Comparison of ENCODE assay signal across 24 cellular contexts in the genomic region with DNA sequence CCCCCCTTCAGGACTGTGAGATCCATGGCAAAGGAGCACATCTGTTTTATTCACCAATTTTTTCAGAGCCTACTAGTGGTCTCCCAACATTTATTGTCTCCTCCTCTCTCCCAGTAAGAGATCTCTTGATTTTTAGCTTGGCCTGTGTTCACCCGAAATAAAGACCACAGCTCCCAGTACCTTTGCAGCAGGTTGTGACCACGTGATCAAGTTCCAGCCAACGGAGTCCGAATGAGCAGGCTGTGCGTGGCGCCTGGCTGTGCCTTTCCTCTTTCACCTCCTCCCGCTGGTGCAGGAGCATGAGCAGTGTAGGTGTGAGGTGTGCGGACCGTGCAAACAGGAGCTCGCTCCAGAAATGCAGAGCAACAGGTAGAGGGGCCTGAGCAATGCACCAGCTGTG.
"Had no signal": no experiment of that assay in that cellular context is flagged by ENCODE, and none has a peak within 500 bp of the region (broad histone marks: within the 10 kb centered on the region; RNA-seq: fewer than 3 reads in every experiment).

No MANE protein-coding gene starts in this region.

- ATAC-seq: esophagus mucosa; gastrocnemius medialis; naive thymus-derived CD8-positive, alpha-beta T cell; pancreas; stimulated activated naive B cell treated with anti-CD40 and anti-IgM and Interleukin-4, amounts not matched to agents 10 μg/mL and 1 μg/mL and 100 μg/mL, for 72 hours; upper lobe of right lung had no signal

- H3K36me3 ChIP-seq: gastrocnemius medialis, pancreas, sigmoid colon, spleen, thoracic aorta, tibial nerve, upper lobe of right lung, vagina had no signal

- DNase-seq: dorsolateral prefrontal cortex; effector CD4-positive, alpha-beta T cell; foreskin fibroblast; gastrocnemius medialis; head of caudate nucleus; mesendoderm; midbrain; naive thymus-derived CD8-positive, alpha-beta T cell; nephron progenitor cell; occipital lobe; pancreas; sigmoid colon; spleen; stimulated activated CD4-positive, alpha-beta T cell treated with anti-CD3 and anti-CD28 coated beads, Interleukin-2, amount 100 ng/mL, for 48 hours; stimulated activated naive B cell treated with anti-CD40 and anti-IgM and Interleukin-4, amounts not matched to agents 10 μg/mL and 1 μg/mL and 100 μg/mL, for 72 hours; upper lobe of right lung had no signal

- H3K4me1 ChIP-seq: pancreas had no signal

- H3K4me3 Mint-ChIP-seq: naive thymus-derived CD8-positive, alpha-beta T cell; nephron progenitor cell; stimulated activated naive B cell treated with anti-CD40 and anti-IgM and Interleukin-4, amounts not matched to agents 10 μg/mL and 1 μg/mL and 100 μg/mL, for 72 hours; stimulated activated naive CD8-positive, alpha-beta T cell treated with anti-CD3 and anti-CD28 coated beads, Interleukin-15, Interleukin-2, amounts not matched to agents 100 ng/mL and 50 ng/mL, for 24 hours had no signal

- H3K27me3 ChIP-seq: gastrocnemius medialis, pancreas, vagina had no signal

- H3K36me3 Mint-ChIP-seq: naive thymus-derived CD8-positive, alpha-beta T cell; stimulated activated naive B cell treated with anti-CD40 and anti-IgM and Interleukin-4, amounts not matched to agents 10 μg/mL and 1 μg/mL and 100 μg/mL, for 72 hours had no signal

- H3K4me1 Mint-ChIP-seq: naive thymus-derived CD8-positive, alpha-beta T cell; nephron progenitor cell; stimulated activated naive B cell treated with anti-CD40 and anti-IgM and Interleukin-4, amounts not matched to agents 10 μg/mL and 1 μg/mL and 100 μg/mL, for 72 hours had no signal

- H3K27ac ChIP-seq: dorsolateral prefrontal cortex, epithelial cell of prostate, gastrocnemius medialis, pancreas, sigmoid colon, spleen, thoracic aorta, tibial nerve, upper lobe of right lung, vagina had no signal

- H3K9me3 Mint-ChIP-seq: nephron progenitor cell; stimulated activated naive B cell treated with anti-CD40 and anti-IgM and Interleukin-4, amounts not matched to agents 10 μg/mL and 1 μg/mL and 100 μg/mL, for 72 hours; stimulated activated naive CD8-positive, alpha-beta T cell treated with anti-CD3 and anti-CD28 coated beads, Interleukin-15, Interleukin-2, amounts not matched to agents 100 ng/mL and 50 ng/mL, for 24 hours had no signal

- H3K4me3 ChIP-seq: dorsolateral prefrontal cortex, gastrocnemius medialis, pancreas, sigmoid colon, spleen, thoracic aorta, tibial nerve, upper lobe of right lung, vagina had no signal

- H3K9me3 ChIP-seq: gastrocnemius medialis, pancreas, sigmoid colon, spleen, thoracic aorta, tibial nerve, upper lobe of right lung, vagina had no signal

- H3K27ac Mint-ChIP-seq: naive thymus-derived CD8-positive, alpha-beta T cell; nephron progenitor cell; stimulated activated naive B cell treated with anti-CD40 and anti-IgM and Interleukin-4, amounts not matched to agents 10 μg/mL and 1 μg/mL and 100 μg/mL, for 72 hours; stimulated activated naive CD8-positive, alpha-beta T cell treated with anti-CD3 and anti-CD28 coated beads, Interleukin-15, Interleukin-2, amounts not matched to agents 100 ng/mL and 50 ng/mL, for 24 hours had no signal

- FAIRE-seq: colon, keratinocyte, pancreas had no signal
